20 cellular contexts compared by ENCODE assay signal in the genomic region with DNA sequence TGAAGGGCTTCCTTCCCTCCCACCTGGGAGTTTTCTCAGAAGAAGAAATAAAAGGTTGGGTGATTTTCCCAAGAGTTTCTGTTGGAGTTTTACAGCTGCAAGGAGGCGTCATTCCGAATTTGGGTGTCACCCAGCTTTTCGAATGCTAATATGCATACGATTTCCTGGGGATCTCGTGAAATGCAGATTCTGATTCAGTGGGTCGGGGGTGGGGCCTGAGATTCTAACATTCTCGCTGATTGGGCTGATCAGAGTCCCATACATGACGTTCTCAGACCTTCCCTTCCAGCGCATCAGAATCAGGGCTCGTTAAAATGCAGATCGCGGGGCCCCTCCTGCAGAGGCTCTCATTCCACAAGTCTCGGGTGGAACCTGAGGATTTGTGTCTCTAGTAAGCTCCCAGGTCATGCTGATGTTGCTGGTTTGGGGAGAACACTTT.
DNase-seq lines count a peak whose midpoint lies in the region; ATAC-seq, FAIRE-seq and TF ChIP-seq lines count a peak whose summit lies in the region.
"Had no signal": no experiment of that assay in that cellular context is flagged by ENCODE, and none has a peak within 500 bp of the region (broad histone marks: within the 10 kb centered on the region; RNA-seq: fewer than 3 reads in every experiment).

No MANE protein-coding gene starts in this region.

- H3K4me1 ChIP-seq in GM23338 (ENCODE audit: insufficient read depth) (peaks cover 33% of the 10 kb centered on the region), colonic mucosa (no peaks in the 10 kb centered on the region)
- H3K4me1 ChIP-seq: ascending aorta, prostate gland had no signal

- H3K4me3 Mint-ChIP-seq in GM23338 = peak overlapping the region; percentile 68
- peak overlapping the region; percentile 40 for H3K4me3 Mint-ChIP-seq in type B pancreatic cell
- H3K4me3 Mint-ChIP-seq: activated CD8-positive, alpha-beta T cell treated with anti-CD3 and anti-CD28 coated beads for 36 hours; activated naive CD4-positive, alpha-beta T cell treated with anti-CD3 and anti-CD28 coated beads, Interleukin-2, amount 10 ng/mL, durations not matched to agents 7 days and 5 days; activated T-cell treated with anti-CD3 and anti-CD28 coated beads, Interleukin-2, amount 50 U/mL, for 24 hours; B cell; T-helper 1 cell treated with Interleukin-12 subunit alpha and Interleukin-12 subunit beta and Interleukin-4 antibody, amounts not matched to agents 30 μg/mL and 1 μg/mL, for 36 hours had no signal

- H4K20me1 ChIP-seq in GM23338 (replicated peaks; ENCODE audit: insufficient read depth) = no peaks in the 10 kb centered on the region

- DNase-seq in GM23338 (ENCODE audit: low spot score) = peak; percentile 89
- DNase-seq in cerebellar cortex (ENCODE audit: low spot score) = peak; percentile 92
- DNase-seq in iPS-NIHi7 (ENCODE audit: extremely low spot score) = peak; percentile 55
- DNase-seq in type B pancreatic cell (ENCODE audit: extremely low spot score, unreplicated experiment) = no peak
- DNase-seq in glomerular visceral epithelial cell (ENCODE audit: extremely low spot score) = no peak
- no peak for DNase-seq in colonic mucosa
- no peak for DNase-seq in GM12892 (ENCODE audit: insufficient read length)
- DNase-seq: activated CD8-positive, alpha-beta T cell treated with anti-CD3 and anti-CD28 coated beads for 36 hours; activated naive CD4-positive, alpha-beta T cell treated with anti-CD3 and anti-CD28 coated beads, Interleukin-2, amount 10 ng/mL, durations not matched to agents 7 days and 5 days; activated T-cell treated with anti-CD3 and anti-CD28 coated beads, Interleukin-2, amount 50 U/mL, for 24 hours; left cardiac atrium; NCI-H774; PC-3; SJCRH30 had no signal

- H3K27ac ChIP-seq in GM23338 (ENCODE audit: low read depth) = peak overlapping the region; percentile 98
- H3K27ac ChIP-seq in colonic mucosa = no peak overlapping the region
- H3K27ac ChIP-seq: ascending aorta, prostate gland, SJCRH30 had no signal

- H3K36me3 ChIP-seq in GM23338 (ENCODE audit: insufficient read depth) (no peaks in the 10 kb centered on the region), colonic mucosa (no peaks in the 10 kb centered on the region)
- H3K36me3 ChIP-seq: ascending aorta, prostate gland, SJCRH30 had no signal

- H3F3A ChIP-seq in GM23338 (replicated peaks; ENCODE audit: low read depth) = peaks cover 10% of the 10 kb centered on the region

- peak; percentile 43 for ATAC-seq in GM23338
- ATAC-seq: activated CD8-positive, alpha-beta T cell treated with anti-CD3 and anti-CD28 coated beads for 36 hours; PC-3 had no signal

- FAIRE-seq in GM12892 (lab: Jason Lieb, UNC) = no peak
- FAIRE-seq: D721Med had no signal

- no peak overlapping the region for H3K9ac ChIP-seq in colonic mucosa (ENCODE audit: low read depth in 2 of 2, low read length in 2 of 2)

- H3K9me3 Mint-ChIP-seq in GM23338 = no peaks in the 10 kb centered on the region; the same call in 2 of the 3 replicates
- no peaks in the 10 kb centered on the region for H3K9me3 Mint-ChIP-seq in type B pancreatic cell
- H3K9me3 Mint-ChIP-seq: activated CD8-positive, alpha-beta T cell treated with anti-CD3 and anti-CD28 coated beads for 36 hours; activated naive CD4-positive, alpha-beta T cell treated with anti-CD3 and anti-CD28 coated beads, Interleukin-2, amount 10 ng/mL, durations not matched to agents 7 days and 5 days; activated T-cell treated with anti-CD3 and anti-CD28 coated beads, Interleukin-2, amount 50 U/mL, for 24 hours; neural crest cell; T-helper 1 cell treated with Interleukin-12 subunit alpha and Interleukin-12 subunit beta and Interleukin-4 antibody, amounts not matched to agents 30 μg/mL and 1 μg/mL, for 36 hours had no signal

- H3K4me1 Mint-ChIP-seq in GM23338 (peaks cover 52% of the 10 kb centered on the region), type B pancreatic cell (ENCODE audit: unreplicated experiment) (peaks cover 42% of the 10 kb centered on the region)
- H3K4me1 Mint-ChIP-seq: activated naive CD4-positive, alpha-beta T cell treated with anti-CD3 and anti-CD28 coated beads, Interleukin-2, amount 10 ng/mL, durations not matched to agents 7 days and 5 days had no signal

- TF ChIP-seq POLR2A in GM12892 (IDR thresholded peaks at IDR 0.05; ENCODE audit: low read depth, low read length) = no peak

- H3K27me3 Mint-ChIP-seq in GM23338 (ENCODE audit: insufficient read depth, low read depth, poor library complexity) = peaks cover 19% of the 10 kb centered on the region
- H3K27me3 Mint-ChIP-seq in type B pancreatic cell = peaks cover 9% of the 10 kb centered on the region
- H3K27me3 Mint-ChIP-seq: activated CD8-positive, alpha-beta T cell treated with anti-CD3 and anti-CD28 coated beads for 36 hours; activated naive CD4-positive, alpha-beta T cell treated with anti-CD3 and anti-CD28 coated beads, Interleukin-2, amount 10 ng/mL, durations not matched to agents 7 days and 5 days; activated T-cell treated with anti-CD3 and anti-CD28 coated beads, Interleukin-2, amount 50 U/mL, for 24 hours; B cell had no signal

- H3K4me3 ChIP-seq in GM23338 (peak overlapping the region; percentile 34), colonic mucosa (no peak overlapping the region)
- H3K4me3 ChIP-seq: ascending aorta, prostate gland, SJCRH30 had no signal

- TF ChIP-seq CTCF in GM23338 (conservative IDR thresholded peaks at IDR 0.05; ENCODE audit: low read depth in 2 of 2) (no peak), type B pancreatic cell (conservative IDR thresholded peaks at IDR 0.05) (no peak), colonic mucosa (IDR thresholded peaks at IDR 0.05) (no peak)

- H3K4me2 ChIP-seq in GM23338 = peak overlapping the region; percentile 70

- H2AFZ ChIP-seq in GM23338 = no peak overlapping the region

- peak overlapping the region; percentile 98 for H3K27ac Mint-ChIP-seq in GM23338
- no peak overlapping the region for H3K27ac Mint-ChIP-seq in type B pancreatic cell
- H3K27ac Mint-ChIP-seq: activated CD8-positive, alpha-beta T cell treated with anti-CD3 and anti-CD28 coated beads for 36 hours; activated naive CD4-positive, alpha-beta T cell treated with anti-CD3 and anti-CD28 coated beads, Interleukin-2, amount 10 ng/mL, durations not matched to agents 7 days and 5 days; activated T-cell treated with anti-CD3 and anti-CD28 coated beads, Interleukin-2, amount 50 U/mL, for 24 hours; B cell; T-helper 1 cell treated with Interleukin-12 subunit alpha and Interleukin-12 subunit beta and Interleukin-4 antibody, amounts not matched to agents 30 μg/mL and 1 μg/mL, for 36 hours had no signal

- no peaks in the 10 kb centered on the region for H3K79me2 ChIP-seq in GM23338 (replicated peaks; ENCODE audit: insufficient read depth)

- no peaks in the 10 kb centered on the region for H3K9me3 ChIP-seq in colonic mucosa
- H3K9me3 ChIP-seq: ascending aorta, prostate gland, SJCRH30 had no signal

- intact Hi-C loops in colonic mucosa (cut with DNase I) = no loop called here

- no peaks in the 10 kb centered on the region for H3K9me2 ChIP-seq in GM23338 (ENCODE audit: insufficient read depth)

- H3K27me3 ChIP-seq in GM23338 (ENCODE audit: insufficient read depth) (no peaks in the 10 kb centered on the region), colonic mucosa (no peaks in the 10 kb centered on the region)
- H3K27me3 ChIP-seq: ascending aorta, SJCRH30 had no signal

- H3K36me3 Mint-ChIP-seq in GM23338 (ENCODE audit: low read depth) (peaks cover under 1% of the 10 kb centered on the region; the same call in 1 of the 3 replicates), type B pancreatic cell (peaks cover 4% of the 10 kb centered on the region)
- H3K36me3 Mint-ChIP-seq: activated naive CD4-positive, alpha-beta T cell treated with anti-CD3 and anti-CD28 coated beads, Interleukin-2, amount 10 ng/mL, durations not matched to agents 7 days and 5 days had no signal

TF ChIP-seq in GM23338, 12 proteins besides CTCF, POLR2A, EP300 and RAD21:
- TF ChIP-seq, protein P1, sequence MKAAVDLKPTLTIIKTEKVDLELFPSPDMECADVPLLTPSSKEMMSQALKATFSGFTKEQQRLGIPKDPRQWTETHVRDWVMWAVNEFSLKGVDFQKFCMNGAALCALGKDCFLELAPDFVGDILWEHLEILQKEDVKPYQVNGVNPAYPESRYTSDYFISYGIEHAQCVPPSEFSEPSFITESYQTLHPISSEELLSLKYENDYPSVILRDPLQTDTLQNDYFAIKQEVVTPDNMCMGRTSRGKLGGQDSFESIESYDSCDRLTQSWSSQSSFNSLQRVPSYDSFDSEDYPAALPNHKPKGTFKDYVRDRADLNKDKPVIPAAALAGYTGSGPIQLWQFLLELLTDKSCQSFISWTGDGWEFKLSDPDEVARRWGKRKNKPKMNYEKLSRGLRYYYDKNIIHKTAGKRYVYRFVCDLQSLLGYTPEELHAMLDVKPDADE (IDR thresholded peaks at IDR 0.05) = no peak
- peak; percentile 65 for TF ChIP-seq CREB1 (CRISPR knock-in tag; IDR thresholded peaks at IDR 0.05; ENCODE audit: low read depth)
- no peak for TF ChIP-seq JUNB (IDR thresholded peaks at IDR 0.05; ENCODE audit: unreplicated experiment)
- peak; percentile 56 for TF ChIP-seq POLR2AphosphoS5 (IDR thresholded peaks at IDR 0.05; ENCODE audit: low read depth)

Comparison
In these comparisons a context has a peak if more than half of its experiments do, and no peak if none do; other contexts are left out.
1. DNase-seq: peak in GM23338 (single experiment), cerebellar cortex (single experiment) and iPS-NIHi7 (single experiment); none in type B pancreatic cell (single experiment), glomerular visceral epithelial cell (single experiment), colonic mucosa (single experiment) and GM12892 (single experiment).